ENCODE assay signal across 13 cellular contexts in genomic region chr1:185441608-185442007, GRCh38.
DNase-seq lines count a peak whose midpoint lies in the region; ATAC-seq, FAIRE-seq and TF ChIP-seq lines count a peak whose summit lies in the region.
"Had no signal": no experiment of that assay in that cellular context is flagged by ENCODE, and none has a peak within 500 bp of the region (broad histone marks: within the 10 kb centered on the region; RNA-seq: fewer than 3 reads in every experiment).

No MANE protein-coding gene starts in this region.

- no peak overlapping the region for H3K4me3 ChIP-seq in SK-N-SH (ENCODE audit: low read depth in 2 of 2, low read length in 1 of 2)
- no peak overlapping the region for H3K4me3 ChIP-seq in foreskin fibroblast (ENCODE audit: low read depth in 1 of 2, low read length in 2 of 2)
- H3K4me3 ChIP-seq: uterus had no signal

- no peak overlapping the region for H3K9ac ChIP-seq in SK-N-SH

- no peak for TF ChIP-seq EP300 in SK-N-SH (IDR thresholded peaks at IDR 0.05; ENCODE audit: borderline replicate concordance in 1 of 2, low read depth in 1 of 2, low read length in 1 of 2)

- peaks cover 10% of the 10 kb centered on the region for H3F3A ChIP-seq in SK-N-SH (replicated peaks; ENCODE audit: insufficient read depth)

- whole genome bisulfite sequencing in SK-N-SH (ENCODE audit: low lambda C conversion rate): 3% methylated on average over 3 of the region's 3 CpGs

- H3K27ac ChIP-seq in SK-N-SH (ENCODE audit: low read depth in 2 of 2, low read length in 1 of 2): peak overlapping the region; percentile 23 to 82; a peak in 3 of 4 replicates
- H3K27ac ChIP-seq: uterus had no signal

- H3K9me3 Mint-ChIP-seq in natural killer cell treated with Interleukin-12 subunit alpha and Interleukin-12 subunit beta and Interleukin-15 and Interleukin-18, amount 100 ng/mL, for 72 hours: no peaks in the 10 kb centered on the region
- H3K9me3 Mint-ChIP-seq in natural killer cell: no peaks in the 10 kb centered on the region
- no peaks in the 10 kb centered on the region for H3K9me3 Mint-ChIP-seq in effector memory CD8-positive, alpha-beta T cell
- H3K9me3 Mint-ChIP-seq: T-helper 2 cell treated with Interferon-gamma antibody and Interleukin-4, amounts not matched to agents 5 μg/mL and 100 μg/mL, for 36 hours had no signal

- ATAC-seq in natural killer cell treated with Interleukin-12 subunit alpha and Interleukin-12 subunit beta and Interleukin-15 and Interleukin-18, amount 100 ng/mL, for 72 hours: no peak
- no peak for ATAC-seq in natural killer cell
- no peak for ATAC-seq in GM19035 (IDR thresholded peaks at IDR 0.05; ENCODE audit: unreplicated experiment)
- no peak for ATAC-seq in effector memory CD8-positive, alpha-beta T cell (replicated peaks)

- H3K4me3 Mint-ChIP-seq in natural killer cell treated with Interleukin-12 subunit alpha and Interleukin-12 subunit beta and Interleukin-15 and Interleukin-18, amount 100 ng/mL, for 72 hours: peak overlapping the region; percentile 80
- H3K4me3 Mint-ChIP-seq in natural killer cell: no peak overlapping the region
- no peak overlapping the region for H3K4me3 Mint-ChIP-seq in effector memory CD8-positive, alpha-beta T cell
- H3K4me3 Mint-ChIP-seq: B cell had no signal

- no peaks in the 10 kb centered on the region for H3K79me2 ChIP-seq in SK-N-SH (ENCODE audit: insufficient read depth)

- H3K4me1 ChIP-seq in SK-N-SH (ENCODE audit: control insufficient read depth in 1 of 2, insufficient read depth in 2 of 2, low read depth in 1 of 2, low read length in 1 of 2): peaks cover 11% of the 10 kb centered on the region in 2 experiments; a peak in 3 of 4 replicates
- H3K4me1 ChIP-seq: uterus had no signal

- H2AFZ ChIP-seq in SK-N-SH (ENCODE audit: low read depth): no peak overlapping the region

- POLR2A ChIA-PET in SK-N-SH (lab: Yijun Ruan, JAX): no interaction called here

- no peaks in the 10 kb centered on the region for H3K36me3 ChIP-seq in SK-N-SH (replicated peaks in 1 of 2; ENCODE audit: control insufficient read depth in 1 of 2, insufficient read depth in 2 of 2, low read length in 1 of 2)
- H3K36me3 ChIP-seq: uterus had no signal

- H3K4me1 Mint-ChIP-seq in natural killer cell treated with Interleukin-12 subunit alpha and Interleukin-12 subunit beta and Interleukin-15 and Interleukin-18, amount 100 ng/mL, for 72 hours (ENCODE audit: low read depth in 2 of 2): peaks cover 33% of the 10 kb centered on the region in 2 donors
- peaks cover 17 to 21% of the 10 kb centered on the region in 2 donors for H3K4me1 Mint-ChIP-seq in natural killer cell
- peaks cover 0 to 4% of the 10 kb centered on the region in 2 donors for H3K4me1 Mint-ChIP-seq in effector memory CD8-positive, alpha-beta T cell (ENCODE audit: low read depth in 2 of 2)

- no peak overlapping the region; the same call in 1 of the 2 replicates for H3K4me2 ChIP-seq in SK-N-SH

- H3K27me3 ChIP-seq in SK-N-SH (ENCODE audit: insufficient read depth): no peaks in the 10 kb centered on the region
- H3K27me3 ChIP-seq: uterus had no signal

- no peak overlapping the region for H3K27ac Mint-ChIP-seq in natural killer cell treated with Interleukin-12 subunit alpha and Interleukin-12 subunit beta and Interleukin-15 and Interleukin-18, amount 100 ng/mL, for 72 hours
- peak overlapping the region in 1 of 2 donors; percentile 64 for H3K27ac Mint-ChIP-seq in natural killer cell
- H3K27ac Mint-ChIP-seq in effector memory CD8-positive, alpha-beta T cell: no peak overlapping the region
- H3K27ac Mint-ChIP-seq: B cell; T-helper 2 cell treated with Interferon-gamma antibody and Interleukin-4, amounts not matched to agents 5 μg/mL and 100 μg/mL, for 36 hours had no signal

- CTCF ChIA-PET in SK-N-SH (lab: Yijun Ruan, JAX): no interaction called here

- H3K36me3 Mint-ChIP-seq in natural killer cell treated with Interleukin-12 subunit alpha and Interleukin-12 subunit beta and Interleukin-15 and Interleukin-18, amount 100 ng/mL, for 72 hours: peaks cover 6% of the 10 kb centered on the region
- no peaks in the 10 kb centered on the region for H3K36me3 Mint-ChIP-seq in natural killer cell
- H3K36me3 Mint-ChIP-seq in effector memory CD8-positive, alpha-beta T cell (ENCODE audit: insufficient read depth): no peaks in the 10 kb centered on the region

- no peaks in the 10 kb centered on the region for H3K9me3 ChIP-seq in SK-N-SH
- H3K9me3 ChIP-seq: uterus had no signal

- H3K9me2 ChIP-seq in SK-N-SH: no peaks in the 10 kb centered on the region

- no peak for TF ChIP-seq CTCF in natural killer cell (IDR thresholded peaks at IDR 0.05)
- TF ChIP-seq CTCF in SK-N-SH (IDR thresholded peaks at IDR 0.05): no peak
- TF ChIP-seq CTCF in foreskin fibroblast (IDR thresholded peaks at IDR 0.05; ENCODE audit: low read depth, low read length): no peak

- no peaks in the 10 kb centered on the region for H4K20me1 ChIP-seq in SK-N-SH (ENCODE audit: insufficient read depth)

- H3K27me3 Mint-ChIP-seq in natural killer cell treated with Interleukin-12 subunit alpha and Interleukin-12 subunit beta and Interleukin-15 and Interleukin-18, amount 100 ng/mL, for 72 hours: no peaks in the 10 kb centered on the region
- H3K27me3 Mint-ChIP-seq in natural killer cell (ENCODE audit: low read depth in 2 of 2): no peaks in the 10 kb centered on the region
- H3K27me3 Mint-ChIP-seq in effector memory CD8-positive, alpha-beta T cell: no peaks in the 10 kb centered on the region
- H3K27me3 Mint-ChIP-seq: B cell had no signal

- intact Hi-C loops in natural killer cell (cut with micrococcal nuclease): loop anchor here (2.0 kb wide), 1 partner anchor 125 kb away; no protein-coding TSS in a partner anchor

- FAIRE-seq in urothelium cell line (lab: Jason Lieb, UNC): no peak

- no peak for TF ChIP-seq RAD21 in SK-N-SH (IDR thresholded peaks at IDR 0.05; ENCODE audit: low read length)

- no peak for DNase-seq in natural killer cell treated with Interleukin-12 subunit alpha and Interleukin-12 subunit beta and Interleukin-15 and Interleukin-18, amount 100 ng/mL, for 72 hours (ENCODE audit: low spot score)
- no peak for DNase-seq in natural killer cell
- no peak for DNase-seq in SK-N-SH
- peak; percentile 81 to 84 for DNase-seq in foreskin fibroblast
- peak; percentile 78 for DNase-seq in urothelium cell line (ENCODE audit: low spot score)
- DNase-seq in GF-D8 (lab: John Stamatoyannopoulos, UW): no peak
- no peak for DNase-seq in effector memory CD8-positive, alpha-beta T cell
- DNase-seq: Karpas-422, NCI-H524 treated with DMSO at 0.1 percent for 48 hours, uterus had no signal

TF ChIP-seq in SK-N-SH, 30 proteins besides CTCF, POLR2A, EP300 and RAD21:
- TF ChIP-seq NFIC (IDR thresholded peaks at IDR 0.05; ENCODE audit: borderline replicate concordance) (peak; percentile 88), TCF12 (IDR thresholded peaks at IDR 0.05) (peak; percentile 63), EZH2phosphoT487 (IDR thresholded peaks at IDR 0.05; ENCODE audit: borderline replicate concordance, low read depth) (no peak)
TF ChIP-seq in SK-N-SH: peak in this region for 2.

Comparison
In these comparisons a context has a peak if more than half of its experiments do, and no peak if none do; other contexts are left out.
1. DNase-seq: peak in foreskin fibroblast (2 of 2) and urothelium cell line (single experiment); none in natural killer cell treated with Interleukin-12 subunit alpha and Interleukin-12 subunit beta and Interleukin-15 and Interleukin-18, amount 100 ng/mL, for 72 hours (single experiment), natural killer cell (single experiment), SK-N-SH (single experiment), GF-D8 (single experiment) and effector memory CD8-positive, alpha-beta T cell (0 of 3).